1 cellular context compared by ENCODE assay signal in the genomic region with DNA sequence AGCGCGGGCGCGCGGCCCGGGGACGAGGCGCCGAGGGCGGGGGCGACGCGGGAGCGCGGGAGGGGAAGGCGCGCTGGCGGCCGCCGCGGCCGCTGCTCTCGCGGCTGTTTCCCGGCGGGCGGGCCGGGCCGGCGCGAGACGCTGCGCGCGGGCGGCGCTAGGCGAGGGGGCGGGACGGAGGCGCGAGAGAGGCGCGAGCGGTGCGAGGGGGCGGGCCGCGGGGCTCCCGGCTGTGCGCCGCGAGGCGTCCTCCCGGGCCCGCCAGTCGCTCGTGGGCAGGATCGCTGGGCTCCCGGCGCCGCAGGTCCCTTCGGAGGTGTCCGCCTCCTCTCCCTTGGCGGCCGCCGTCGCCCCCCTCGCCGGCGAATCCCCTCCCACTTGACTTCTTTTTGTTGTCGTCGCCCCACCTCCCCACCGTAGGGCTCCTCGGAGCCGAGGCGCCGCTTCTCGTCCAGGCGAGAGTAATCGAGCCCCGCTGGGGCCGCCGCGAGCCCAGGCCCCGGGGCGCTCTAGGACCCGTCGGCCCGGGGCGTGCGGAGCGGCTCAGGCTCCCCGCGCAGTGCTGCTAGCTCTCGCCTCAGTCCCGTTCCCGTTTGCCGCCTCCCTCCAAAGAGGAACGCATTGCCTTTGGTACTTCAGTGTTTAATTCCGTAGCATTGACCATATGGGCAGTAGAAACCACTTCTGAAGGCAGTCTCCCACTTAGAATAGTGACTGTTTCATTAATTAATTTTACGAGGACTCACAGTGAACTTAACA.
TF ChIP-seq lines count a peak whose summit lies in the region.

A gene (minus strand): TSS at position 110 of the 759 bp plus-strand sequence. CDS start 330 bp downstream, outside the sequence.

TF ChIP-seq in HepG2, 621 proteins besides CTCF, POLR2A, EP300 and RAD21 (continued from another document and continues in another):
- TF ChIP-seq, protein P1, sequence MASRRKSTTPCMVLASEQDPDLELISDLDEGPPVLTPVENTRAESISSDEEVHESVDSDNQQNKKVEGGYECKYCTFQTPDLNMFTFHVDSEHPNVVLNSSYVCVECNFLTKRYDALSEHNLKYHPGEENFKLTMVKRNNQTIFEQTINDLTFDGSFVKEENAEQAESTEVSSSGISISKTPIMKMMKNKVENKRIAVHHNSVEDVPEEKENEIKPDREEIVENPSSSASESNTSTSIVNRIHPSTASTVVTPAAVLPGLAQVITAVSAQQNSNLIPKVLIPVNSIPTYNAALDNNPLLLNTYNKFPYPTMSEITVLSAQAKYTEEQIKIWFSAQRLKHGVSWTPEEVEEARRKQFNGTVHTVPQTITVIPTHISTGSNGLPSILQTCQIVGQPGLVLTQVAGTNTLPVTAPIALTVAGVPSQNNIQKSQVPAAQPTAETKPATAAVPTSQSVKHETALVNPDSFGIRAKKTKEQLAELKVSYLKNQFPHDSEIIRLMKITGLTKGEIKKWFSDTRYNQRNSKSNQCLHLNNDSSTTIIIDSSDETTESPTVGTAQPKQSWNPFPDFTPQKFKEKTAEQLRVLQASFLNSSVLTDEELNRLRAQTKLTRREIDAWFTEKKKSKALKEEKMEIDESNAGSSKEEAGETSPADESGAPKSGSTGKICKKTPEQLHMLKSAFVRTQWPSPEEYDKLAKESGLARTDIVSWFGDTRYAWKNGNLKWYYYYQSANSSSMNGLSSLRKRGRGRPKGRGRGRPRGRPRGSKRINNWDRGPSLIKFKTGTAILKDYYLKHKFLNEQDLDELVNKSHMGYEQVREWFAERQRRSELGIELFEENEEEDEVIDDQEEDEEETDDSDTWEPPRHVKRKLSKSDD (CRISPR knock-in tag; IDR thresholded peaks at IDR 0.05; ENCODE audit: low read depth), result 0 out of 2 replicates have a peak, but pooled peaks have one; percentile 24
- TF ChIP-seq RBFOX2 (IDR thresholded peaks at IDR 0.05; ENCODE audit: low read depth, low read length), result peak; percentile 88
- TF ChIP-seq ZNF644 (CRISPR knock-in tag; IDR thresholded peaks at IDR 0.05; ENCODE audit: low read depth), result no peak
- TF ChIP-seq NR3C1 (CRISPR knock-in tag; IDR thresholded peaks at IDR 0.05), result no peak
- TF ChIP-seq, protein P2, sequence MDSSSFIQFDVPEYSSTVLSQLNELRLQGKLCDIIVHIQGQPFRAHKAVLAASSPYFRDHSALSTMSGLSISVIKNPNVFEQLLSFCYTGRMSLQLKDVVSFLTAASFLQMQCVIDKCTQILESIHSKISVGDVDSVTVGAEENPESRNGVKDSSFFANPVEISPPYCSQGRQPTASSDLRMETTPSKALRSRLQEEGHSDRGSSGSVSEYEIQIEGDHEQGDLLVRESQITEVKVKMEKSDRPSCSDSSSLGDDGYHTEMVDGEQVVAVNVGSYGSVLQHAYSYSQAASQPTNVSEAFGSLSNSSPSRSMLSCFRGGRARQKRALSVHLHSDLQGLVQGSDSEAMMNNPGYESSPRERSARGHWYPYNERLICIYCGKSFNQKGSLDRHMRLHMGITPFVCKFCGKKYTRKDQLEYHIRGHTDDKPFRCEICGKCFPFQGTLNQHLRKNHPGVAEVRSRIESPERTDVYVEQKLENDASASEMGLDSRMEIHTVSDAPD (CRISPR knock-in tag; IDR thresholded peaks at IDR 0.05), result 0 out of 2 replicates have a peak, but pooled peaks have one; percentile 73
- peak; percentile 57 for TF ChIP-seq ZNF781 (CRISPR knock-in tag; IDR thresholded peaks at IDR 0.05; ENCODE audit: borderline replicate concordance, not compliant biosample characterization)
- no peak for TF ChIP-seq PLRG1 (conservative IDR thresholded peaks at IDR 0.05)
- no peak for TF ChIP-seq DNMT3B (CRISPR knock-in tag; conservative IDR thresholded peaks at IDR 0.05)
- peak; percentile 85; the same call in 1 of the 2 replicates for TF ChIP-seq ZNF230 (CRISPR knock-in tag; IDR thresholded peaks at IDR 0.05)
- TF ChIP-seq, protein P3, sequence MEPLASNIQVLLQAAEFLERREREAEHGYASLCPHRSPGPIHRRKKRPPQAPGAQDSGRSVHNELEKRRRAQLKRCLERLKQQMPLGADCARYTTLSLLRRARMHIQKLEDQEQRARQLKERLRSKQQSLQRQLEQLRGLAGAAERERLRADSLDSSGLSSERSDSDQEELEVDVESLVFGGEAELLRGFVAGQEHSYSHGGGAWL (CRISPR knock-in tag; IDR thresholded peaks at IDR 0.05), result peak; percentile 95
- TF ChIP-seq ZNF138 (CRISPR knock-in tag; IDR thresholded peaks at IDR 0.05; ENCODE audit: low read depth), result peak; percentile 51; the same call in 1 of the 2 replicates
- TF ChIP-seq, protein P4, sequence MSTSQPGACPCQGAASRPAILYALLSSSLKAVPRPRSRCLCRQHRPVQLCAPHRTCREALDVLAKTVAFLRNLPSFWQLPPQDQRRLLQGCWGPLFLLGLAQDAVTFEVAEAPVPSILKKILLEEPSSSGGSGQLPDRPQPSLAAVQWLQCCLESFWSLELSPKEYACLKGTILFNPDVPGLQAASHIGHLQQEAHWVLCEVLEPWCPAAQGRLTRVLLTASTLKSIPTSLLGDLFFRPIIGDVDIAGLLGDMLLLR (CRISPR knock-in tag; IDR thresholded peaks at IDR 0.05), result no peak
- TF ChIP-seq, protein P5, sequence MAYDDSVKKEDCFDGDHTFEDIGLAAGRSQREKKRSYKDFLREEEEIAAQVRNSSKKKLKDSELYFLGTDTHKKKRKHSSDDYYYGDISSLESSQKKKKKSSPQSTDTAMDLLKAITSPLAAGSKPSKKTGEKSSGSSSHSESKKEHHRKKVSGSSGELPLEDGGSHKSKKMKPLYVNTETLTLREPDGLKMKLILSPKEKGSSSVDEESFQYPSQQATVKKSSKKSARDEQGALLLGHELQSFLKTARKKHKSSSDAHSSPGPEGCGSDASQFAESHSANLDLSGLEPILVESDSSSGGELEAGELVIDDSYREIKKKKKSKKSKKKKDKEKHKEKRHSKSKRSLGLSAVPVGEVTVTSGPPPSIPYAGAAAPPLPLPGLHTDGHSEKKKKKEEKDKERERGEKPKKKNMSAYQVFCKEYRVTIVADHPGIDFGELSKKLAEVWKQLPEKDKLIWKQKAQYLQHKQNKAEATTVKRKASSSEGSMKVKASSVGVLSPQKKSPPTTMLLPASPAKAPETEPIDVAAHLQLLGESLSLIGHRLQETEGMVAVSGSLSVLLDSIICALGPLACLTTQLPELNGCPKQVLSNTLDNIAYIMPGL (CRISPR knock-in tag; IDR thresholded peaks at IDR 0.05; ENCODE audit: borderline replicate concordance in 1 of 2, low read depth in 1 of 2), result peak; percentile 83 to 98; a peak in 3 of 4 replicates
- TF ChIP-seq EHMT2 (IDR thresholded peaks at IDR 0.05; ENCODE audit: borderline replicate concordance, low read depth, low read length), result no peak
- TF ChIP-seq, protein P6, sequence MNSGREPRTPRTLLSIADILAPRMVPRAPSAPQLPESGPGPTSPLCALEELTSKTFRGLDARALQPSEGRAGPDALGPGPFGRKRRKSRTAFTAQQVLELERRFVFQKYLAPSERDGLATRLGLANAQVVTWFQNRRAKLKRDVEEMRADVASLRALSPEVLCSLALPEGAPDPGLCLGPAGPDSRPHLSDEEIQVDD (CRISPR knock-in tag; IDR thresholded peaks at IDR 0.05; ENCODE audit: borderline replicate concordance), result 0 out of 2 replicates have a peak, but pooled peaks have one; percentile 32
- peak; percentile 91 for TF ChIP-seq ZSCAN21 (CRISPR knock-in tag; IDR thresholded peaks at IDR 0.05; ENCODE audit: borderline replicate concordance)
- peak; percentile 83; the same call in 1 of the 2 replicates for TF ChIP-seq ARHGAP35 (CRISPR knock-in tag; IDR thresholded peaks at IDR 0.05; ENCODE audit: borderline replicate concordance)
- TF ChIP-seq, protein P7, sequence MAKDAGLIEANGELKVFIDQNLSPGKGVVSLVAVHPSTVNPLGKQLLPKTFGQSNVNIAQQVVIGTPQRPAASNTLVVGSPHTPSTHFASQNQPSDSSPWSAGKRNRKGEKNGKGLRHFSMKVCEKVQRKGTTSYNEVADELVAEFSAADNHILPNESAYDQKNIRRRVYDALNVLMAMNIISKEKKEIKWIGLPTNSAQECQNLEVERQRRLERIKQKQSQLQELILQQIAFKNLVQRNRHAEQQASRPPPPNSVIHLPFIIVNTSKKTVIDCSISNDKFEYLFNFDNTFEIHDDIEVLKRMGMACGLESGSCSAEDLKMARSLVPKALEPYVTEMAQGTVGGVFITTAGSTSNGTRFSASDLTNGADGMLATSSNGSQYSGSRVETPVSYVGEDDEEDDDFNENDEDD (CRISPR knock-in tag; IDR thresholded peaks at IDR 0.05; ENCODE audit: borderline replicate concordance), result peak; percentile 58; the same call in 1 of the 2 replicates
- peak; percentile 76; the same call in 1 of the 2 replicates for TF ChIP-seq ZNF235 (CRISPR knock-in tag; IDR thresholded peaks at IDR 0.05; ENCODE audit: borderline replicate concordance)
- TF ChIP-seq ONECUT2 (CRISPR knock-in tag; IDR thresholded peaks at IDR 0.05), result 0 out of 2 replicates have a peak, but pooled peaks have one; percentile 29
- peak; percentile 95 for TF ChIP-seq HOXA5 (CRISPR knock-in tag; IDR thresholded peaks at IDR 0.05)
- TF ChIP-seq ZNF746 (CRISPR knock-in tag; IDR thresholded peaks at IDR 0.05), result peak; percentile 63; the same call in 1 of the 2 replicates
- 0 out of 2 replicates have a peak, but pooled peaks have one; percentile 29 for TF ChIP-seq REXO4 (CRISPR knock-in tag; IDR thresholded peaks at IDR 0.05; ENCODE audit: borderline replicate concordance)
- TF ChIP-seq, protein P8, sequence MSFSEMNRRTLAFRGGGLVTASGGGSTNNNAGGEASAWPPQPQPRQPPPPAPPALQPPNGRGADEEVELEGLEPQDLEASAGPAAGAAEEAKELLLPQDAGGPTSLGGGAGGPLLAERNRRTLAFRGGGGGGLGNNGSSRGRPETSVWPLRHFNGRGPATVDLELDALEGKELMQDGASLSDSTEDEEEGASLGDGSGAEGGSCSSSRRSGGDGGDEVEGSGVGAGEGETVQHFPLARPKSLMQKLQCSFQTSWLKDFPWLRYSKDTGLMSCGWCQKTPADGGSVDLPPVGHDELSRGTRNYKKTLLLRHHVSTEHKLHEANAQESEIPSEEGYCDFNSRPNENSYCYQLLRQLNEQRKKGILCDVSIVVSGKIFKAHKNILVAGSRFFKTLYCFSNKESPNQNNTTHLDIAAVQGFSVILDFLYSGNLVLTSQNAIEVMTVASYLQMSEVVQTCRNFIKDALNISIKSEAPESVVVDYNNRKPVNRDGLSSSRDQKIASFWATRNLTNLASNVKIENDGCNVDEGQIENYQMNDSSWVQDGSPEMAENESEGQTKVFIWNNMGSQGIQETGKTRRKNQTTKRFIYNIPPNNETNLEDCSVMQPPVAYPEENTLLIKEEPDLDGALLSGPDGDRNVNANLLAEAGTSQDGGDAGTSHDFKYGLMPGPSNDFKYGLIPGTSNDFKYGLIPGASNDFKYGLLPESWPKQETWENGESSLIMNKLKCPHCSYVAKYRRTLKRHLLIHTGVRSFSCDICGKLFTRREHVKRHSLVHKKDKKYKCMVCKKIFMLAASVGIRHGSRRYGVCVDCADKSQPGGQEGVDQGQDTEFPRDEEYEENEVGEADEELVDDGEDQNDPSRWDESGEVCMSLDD (CRISPR knock-in tag; IDR thresholded peaks at IDR 0.05; ENCODE audit: borderline replicate concordance), result no peak
- TF ChIP-seq ZNF558 (CRISPR knock-in tag; IDR thresholded peaks at IDR 0.05; ENCODE audit: borderline replicate concordance), result peak; percentile 55; the same call in 1 of the 2 replicates
- TF ChIP-seq TAF1 (CRISPR knock-in tag; IDR thresholded peaks at IDR 0.05), result peak; percentile 72
- TF ChIP-seq ZNF546 (CRISPR knock-in tag; conservative IDR thresholded peaks at IDR 0.05), result peak; percentile 71; the same call in 1 of the 2 replicates
- no peak for TF ChIP-seq NFE2L2 (IDR thresholded peaks at IDR 0.05; ENCODE audit: low read length)
- TF ChIP-seq ZNF501 (CRISPR knock-in tag; IDR thresholded peaks at IDR 0.05), result peak; percentile 96
- peak; percentile 60; the same call in 1 of the 2 replicates for TF ChIP-seq SP5 (CRISPR knock-in tag; IDR thresholded peaks at IDR 0.05; ENCODE audit: borderline replicate concordance, low read depth)
- TF ChIP-seq ARNTL (CRISPR knock-in tag; IDR thresholded peaks at IDR 0.05), result peak; percentile 26; the same call in 1 of the 2 replicates
- TF ChIP-seq, protein P9, sequence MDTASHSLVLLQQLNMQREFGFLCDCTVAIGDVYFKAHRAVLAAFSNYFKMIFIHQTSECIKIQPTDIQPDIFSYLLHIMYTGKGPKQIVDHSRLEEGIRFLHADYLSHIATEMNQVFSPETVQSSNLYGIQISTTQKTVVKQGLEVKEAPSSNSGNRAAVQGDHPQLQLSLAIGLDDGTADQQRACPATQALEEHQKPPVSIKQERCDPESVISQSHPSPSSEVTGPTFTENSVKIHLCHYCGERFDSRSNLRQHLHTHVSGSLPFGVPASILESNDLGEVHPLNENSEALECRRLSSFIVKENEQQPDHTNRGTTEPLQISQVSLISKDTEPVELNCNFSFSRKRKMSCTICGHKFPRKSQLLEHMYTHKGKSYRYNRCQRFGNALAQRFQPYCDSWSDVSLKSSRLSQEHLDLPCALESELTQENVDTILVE (CRISPR knock-in tag; IDR thresholded peaks at IDR 0.05), result peak; percentile 94
- TF ChIP-seq ZNF264 (CRISPR knock-in tag; IDR thresholded peaks at IDR 0.05), result peak; percentile 10; the same call in 1 of the 2 replicates
- TF ChIP-seq SRF (IDR thresholded peaks at IDR 0.05; ENCODE audit: low read depth, low read length), result peak; percentile 91
- TF ChIP-seq, protein P10, sequence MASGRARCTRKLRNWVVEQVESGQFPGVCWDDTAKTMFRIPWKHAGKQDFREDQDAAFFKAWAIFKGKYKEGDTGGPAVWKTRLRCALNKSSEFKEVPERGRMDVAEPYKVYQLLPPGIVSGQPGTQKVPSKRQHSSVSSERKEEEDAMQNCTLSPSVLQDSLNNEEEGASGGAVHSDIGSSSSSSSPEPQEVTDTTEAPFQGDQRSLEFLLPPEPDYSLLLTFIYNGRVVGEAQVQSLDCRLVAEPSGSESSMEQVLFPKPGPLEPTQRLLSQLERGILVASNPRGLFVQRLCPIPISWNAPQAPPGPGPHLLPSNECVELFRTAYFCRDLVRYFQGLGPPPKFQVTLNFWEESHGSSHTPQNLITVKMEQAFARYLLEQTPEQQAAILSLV (CRISPR knock-in tag; IDR thresholded peaks at IDR 0.05; ENCODE audit: borderline replicate concordance), result peak; percentile 88
- peak; percentile 36; the same call in 1 of the 2 replicates for TF ChIP-seq NR2F2 (IDR thresholded peaks at IDR 0.05; ENCODE audit: borderline replicate concordance, low read depth)
- TF ChIP-seq ZNF777 (CRISPR knock-in tag; IDR thresholded peaks at IDR 0.05), result peak; percentile 99
- TF ChIP-seq ZNF773 (CRISPR knock-in tag; IDR thresholded peaks at IDR 0.05; ENCODE audit: borderline replicate concordance), result 0 out of 2 replicates have a peak, but pooled peaks have one; percentile 72
- TF ChIP-seq ZNF3 (CRISPR knock-in tag; IDR thresholded peaks at IDR 0.05), result peak; percentile 24; the same call in 1 of the 2 replicates
- peak; percentile 97 for TF ChIP-seq ASH2L (IDR thresholded peaks at IDR 0.05; ENCODE audit: insufficient read length, low read depth, low read length)
- TF ChIP-seq, protein P11, sequence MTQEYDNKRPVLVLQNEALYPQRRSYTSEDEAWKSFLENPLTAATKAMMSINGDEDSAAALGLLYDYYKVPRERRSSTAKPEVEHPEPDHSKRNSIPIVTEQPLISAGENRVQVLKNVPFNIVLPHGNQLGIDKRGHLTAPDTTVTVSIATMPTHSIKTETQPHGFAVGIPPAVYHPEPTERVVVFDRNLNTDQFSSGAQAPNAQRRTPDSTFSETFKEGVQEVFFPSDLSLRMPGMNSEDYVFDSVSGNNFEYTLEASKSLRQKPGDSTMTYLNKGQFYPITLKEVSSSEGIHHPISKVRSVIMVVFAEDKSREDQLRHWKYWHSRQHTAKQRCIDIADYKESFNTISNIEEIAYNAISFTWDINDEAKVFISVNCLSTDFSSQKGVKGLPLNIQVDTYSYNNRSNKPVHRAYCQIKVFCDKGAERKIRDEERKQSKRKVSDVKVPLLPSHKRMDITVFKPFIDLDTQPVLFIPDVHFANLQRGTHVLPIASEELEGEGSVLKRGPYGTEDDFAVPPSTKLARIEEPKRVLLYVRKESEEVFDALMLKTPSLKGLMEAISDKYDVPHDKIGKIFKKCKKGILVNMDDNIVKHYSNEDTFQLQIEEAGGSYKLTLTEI (CRISPR knock-in tag; conservative IDR thresholded peaks at IDR 0.05), result no peak
- peak; percentile 90 for TF ChIP-seq ZNF205 (CRISPR knock-in tag; IDR thresholded peaks at IDR 0.05)
- TF ChIP-seq PHF21A (CRISPR knock-in tag; IDR thresholded peaks at IDR 0.05), result peak; percentile 82
